Comparison of ENCODE assay signal across 9 cellular contexts in the genomic region with DNA sequence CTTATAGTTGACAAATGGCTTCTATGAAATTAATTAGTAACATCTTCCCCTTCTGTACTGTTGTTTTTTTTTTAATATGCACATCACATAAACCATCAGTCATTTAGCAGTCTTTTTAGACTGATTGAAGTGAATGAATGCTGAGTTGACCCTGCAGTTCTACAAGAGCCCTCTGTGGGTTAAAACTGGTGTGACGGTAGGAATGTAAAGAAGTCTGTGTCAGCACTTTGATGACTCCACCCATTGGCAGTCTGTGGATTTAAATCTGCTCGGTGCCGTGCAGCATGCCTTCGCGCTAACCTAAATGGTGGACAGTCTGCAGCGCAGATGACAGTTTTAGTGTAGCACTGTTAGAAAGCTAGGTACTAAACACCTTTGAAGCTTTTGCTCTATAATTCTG. TPM values are rescaled to one million over a fixed set of nuclear protein-coding genes. Genes with fewer than 3 reads are reported as not detected.
DNase-seq lines count a peak whose midpoint lies in the region; ATAC-seq and TF ChIP-seq lines count a peak whose summit lies in the region.
"Had no signal": no experiment of that assay in that cellular context is flagged by ENCODE, and none has a peak within 500 bp of the region (broad histone marks: within the 10 kb centered on the region; RNA-seq: fewer than 3 reads in every experiment).

No MANE protein-coding gene starts in this region.

- dilution Hi-C loops in IMR-90 (cut with HindIII; ENCODE audit: low sequenced_read_pairs, unreplicated experiment), result no loop called here

- no peak overlapping the region for H2AK5ac ChIP-seq in IMR-90 (ENCODE audit: low read depth, low read length)

- no peaks in the 10 kb centered on the region for H3K9me3 ChIP-seq in IMR-90 (ENCODE audit: control insufficient read depth, insufficient read depth, low read length)
- H3K9me3 ChIP-seq in effector memory CD4-positive, alpha-beta T cell (ENCODE audit: control insufficient read depth, low read length), result no peaks in the 10 kb centered on the region

- no peak overlapping the region for H4K8ac ChIP-seq in IMR-90 (ENCODE audit: low read depth in 2 of 2, low read length in 2 of 2)

- DNase-seq in NCI-H748 (lab: John Stamatoyannopoulos, UW; ENCODE audit: unreplicated experiment) (peak; percentile 51), NCI-H748 treated with DMSO at 0.1 percent for 48 hours (lab: John Stamatoyannopoulos, UW) (no peak), IMR-90 (peak; percentile 43), astrocyte of the spinal cord (ENCODE audit: low read depth, low spot score) (peak; percentile 41), naive B cell (peak; percentile 9), DMS153 treated with DMSO at 0.1 percent for 48 hours (lab: John Stamatoyannopoulos, UW; ENCODE audit: unreplicated experiment) (no peak), mucosa of gallbladder (ENCODE audit: low spot score) (no peak)
- no peak for DNase-seq in effector memory CD4-positive, alpha-beta T cell
- DNase-seq: DMS79 had no signal

- H3K27me3 ChIP-seq in IMR-90 (ENCODE audit: control insufficient read depth, insufficient read depth, low read length), result no peaks in the 10 kb centered on the region
- no peaks in the 10 kb centered on the region for H3K27me3 ChIP-seq in effector memory CD4-positive, alpha-beta T cell (replicated peaks; ENCODE audit: control insufficient read depth, insufficient read depth, low read length, poor library complexity, severe bottlenecking)

- no peak overlapping the region for H2BK20ac ChIP-seq in IMR-90 (ENCODE audit: low read depth, low read length)

- CTCF ChIA-PET in IMR-90 (lab: Yijun Ruan, JAX), result interaction anchor here (1.0 to 1.4 kb wide), 3 partner anchors 10 to 27 kb away, joined by 3 read pairs; no protein-coding TSS in a partner anchor

- H3K27ac Mint-ChIP-seq in naive B cell, result peak overlapping the region in 4 of 6 donors; percentile 10 to 90 (median 45)

- H3K4me3 Mint-ChIP-seq in naive B cell, result peak overlapping the region in 2 of 8 donors; percentile 51 to 76

- H3K27me3 Mint-ChIP-seq in naive B cell, result no peaks in the 10 kb centered on the region

- H3K23ac ChIP-seq in IMR-90 (ENCODE audit: low read depth, low read length), result no peak overlapping the region

- no peak overlapping the region for H3K18ac ChIP-seq in IMR-90 (ENCODE audit: low read depth, low read length)

- BruUV-seq in IMR-90 (replicated peaks; lab: Mats Ljungman, UMichigan), result no TSS peak

- H2AFZ ChIP-seq in IMR-90 (replicated peaks; ENCODE audit: low read length, poor library complexity), result no peak overlapping the region

- no peak overlapping the region for H3K56ac ChIP-seq in IMR-90 (ENCODE audit: extremely low read depth, insufficient read depth, low read length)

- peaks cover 36 to 53% (median 39%) of the 10 kb centered on the region in 3 donors for H3K4me1 Mint-ChIP-seq in naive B cell

- H3K14ac ChIP-seq in IMR-90 (replicated peaks; ENCODE audit: low read depth, low read length), result no peak overlapping the region

- in situ Hi-C loops in IMR-90 (cut with MboI; ENCODE audit: low sequenced_read_pairs), result no loop called here
- in situ Hi-C loops in astrocyte of the spinal cord (cut with HindIII; ENCODE audit: low sequenced_read_pairs), result no loop called here

- no peak overlapping the region for H4K91ac ChIP-seq in IMR-90 (ENCODE audit: insufficient read depth, low read depth, low read length)

- H3K79me1 ChIP-seq in IMR-90 (ENCODE audit: low read depth in 1 of 2, low read length in 2 of 2), result peaks cover 17 to 70% of the 10 kb centered on the region in 2 experiments; a peak in 3 of 4 replicates

- H3K4ac ChIP-seq in IMR-90 (ENCODE audit: low read depth, low read length), result no peak overlapping the region

- H3K36me3 ChIP-seq in IMR-90 (ENCODE audit: control insufficient read depth, insufficient read depth, low read length), result peaks cover 6% of the 10 kb centered on the region; the same call in 1 of the 2 replicates
- H3K36me3 ChIP-seq in effector memory CD4-positive, alpha-beta T cell (ENCODE audit: control insufficient read depth, insufficient read depth, low read length), result peaks cover 6% of the 10 kb centered on the region

- no peak overlapping the region for H3K4me3 ChIP-seq in IMR-90 (ENCODE audit: insufficient read depth, low read depth, low read length)
- H3K4me3 ChIP-seq in astrocyte of the spinal cord (ENCODE audit: low read depth, low read length), result no peak overlapping the region
- H3K4me3 ChIP-seq in effector memory CD4-positive, alpha-beta T cell (ENCODE audit: insufficient read depth, low read depth, low read length, poor library complexity, severe bottlenecking), result no peak overlapping the region

- H2AK9ac ChIP-seq in IMR-90 (replicated peaks; ENCODE audit: low read depth, low read length, poor library complexity), result no peak overlapping the region

- peaks cover 0 to 4% of the 10 kb centered on the region in 2 donors for H3K36me3 Mint-ChIP-seq in naive B cell

- 20% methylated on average over 1 of the region's 6 CpGs; no CpG with 5 or more reads in 1 of the 2 experiments for WGBS in IMR-90 (ENCODE audit: extremely low coverage in 2 of 2, insufficient read length in 1 of 2), 2 experiments

- H3K9ac ChIP-seq in IMR-90 (ENCODE audit: low read depth, low read length), result no peak overlapping the region

- H2BK120ac ChIP-seq in IMR-90 (ENCODE audit: low read depth, low read length), result no peak overlapping the region

- peaks cover 6% of the 10 kb centered on the region; the same call in 1 of the 2 replicates for H3K9me1 ChIP-seq in IMR-90 (ENCODE audit: insufficient read depth, low read length)

- no peak overlapping the region for H2BK5ac ChIP-seq in IMR-90 (ENCODE audit: low read depth, low read length, poor library complexity, severe bottlenecking)

- H3K27ac ChIP-seq in IMR-90 (ENCODE audit: insufficient read depth, low read length), result no peak overlapping the region
- H3K27ac ChIP-seq in effector memory CD4-positive, alpha-beta T cell (ENCODE audit: insufficient read depth, low read length, poor library complexity, severe bottlenecking), result no peak overlapping the region

- peaks cover 2% of the 10 kb centered on the region; the same call in 1 of the 2 replicates for H3K4me1 ChIP-seq in IMR-90 (ENCODE audit: control insufficient read depth, insufficient read depth, low read length)
- peaks cover 20% of the 10 kb centered on the region for H3K4me1 ChIP-seq in effector memory CD4-positive, alpha-beta T cell (ENCODE audit: control insufficient read depth, insufficient read depth, low read length, poor library complexity, severe bottlenecking)

- no peak for TF ChIP-seq POLR2A in IMR-90 (IDR thresholded peaks at IDR 0.05; ENCODE audit: low read depth, low read length)

- no peak overlapping the region for H2BK15ac ChIP-seq in IMR-90 (ENCODE audit: low read depth, low read length)

- TF ChIP-seq RAD21 in IMR-90 (IDR thresholded peaks at IDR 0.05; ENCODE audit: low read length), result no peak

- intact Hi-C loops in IMR-90 (cut with micrococcal nuclease), result loop anchor here (10.0 kb wide), 1 partner anchor 91 kb away; no protein-coding TSS in a partner anchor

- ATAC-seq in IMR-90 (ENCODE audit: low read depth) (no peak), naive B cell (ENCODE audit: low read depth in 2 of 2) (no peak)

- H4K20me1 ChIP-seq in IMR-90 (ENCODE audit: insufficient read depth, low read length), result peaks cover 72% of the 10 kb centered on the region

- H3K9me3 Mint-ChIP-seq in naive B cell, result no peaks in the 10 kb centered on the region

- no peak for TF ChIP-seq CTCF in IMR-90 (conservative IDR thresholded peaks at IDR 0.05; ENCODE audit: low read depth, low read length)
- TF ChIP-seq CTCF in astrocyte of the spinal cord (IDR thresholded peaks at IDR 0.05; ENCODE audit: low read depth, low read length), result no peak

- POLR2A ChIA-PET in IMR-90 (lab: Charles Lee; ENCODE audit: unreplicated experiment), result no interaction called here

- no peak overlapping the region for H4K5ac ChIP-seq in IMR-90 (ENCODE audit: low read depth, low read length)

- peak overlapping the region; percentile 18; the same call in 1 of the 2 replicates for H3K4me2 ChIP-seq in IMR-90 (ENCODE audit: low read depth, low read length)

TF ChIP-seq in IMR-90, 13 proteins besides CTCF, POLR2A, EP300 and RAD21 (continues in another document):
- TF ChIP-seq CEBPB (IDR thresholded peaks at IDR 0.05; ENCODE audit: low read depth, low read length) (no peak), RFX5 (IDR thresholded peaks at IDR 0.05; ENCODE audit: low read depth, low read length) (no peak), FOS (IDR thresholded peaks at IDR 0.05; ENCODE audit: low read depth, low read length) (no peak), BHLHE40 (IDR thresholded peaks at IDR 0.05; ENCODE audit: low read depth, low read length) (no peak), MAFK (IDR thresholded peaks at IDR 0.05; ENCODE audit: low read depth, low read length) (peak; percentile 94), CHD1 (IDR thresholded peaks at IDR 0.05; ENCODE audit: low read depth, low read length) (no peak)
- TF ChIP-seq, protein P1, sequence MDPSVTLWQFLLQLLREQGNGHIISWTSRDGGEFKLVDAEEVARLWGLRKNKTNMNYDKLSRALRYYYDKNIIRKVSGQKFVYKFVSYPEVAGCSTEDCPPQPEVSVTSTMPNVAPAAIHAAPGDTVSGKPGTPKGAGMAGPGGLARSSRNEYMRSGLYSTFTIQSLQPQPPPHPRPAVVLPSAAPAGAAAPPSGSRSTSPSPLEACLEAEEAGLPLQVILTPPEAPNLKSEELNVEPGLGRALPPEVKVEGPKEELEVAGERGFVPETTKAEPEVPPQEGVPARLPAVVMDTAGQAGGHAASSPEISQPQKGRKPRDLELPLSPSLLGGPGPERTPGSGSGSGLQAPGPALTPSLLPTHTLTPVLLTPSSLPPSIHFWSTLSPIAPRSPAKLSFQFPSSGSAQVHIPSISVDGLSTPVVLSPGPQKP (IDR thresholded peaks at IDR 0.05; ENCODE audit: borderline replicate concordance, low read depth, low read length), result no peak

RNA-seq across cellular contexts. Expression of a gene that starts 3.1 kb away (rescaled TPM):
- total RNA-seq in IMR-90 (2012; rRNA removed) (16.5 and 18.1 TPM in 2 replicates), mucosa of gallbladder (16.3 TPM)
- polyA plus RNA-seq in IMR-90 (2012; rRNA removed) (3.8 and 4.7 TPM in 2 replicates), naive B cell (ENCODE audit: low read depth in 6 of 6) (1 to 10 TPM; 3.3 to 4.6 (median 3.9) TPM)
- polyA plus RNA-seq in IMR-90 (2012; cell fraction: cytosol; rRNA removed), result 1.5 and 1.7 TPM in 2 replicates
- 0.98 and 3.3 TPM in 2 replicates for polyA plus RNA-seq in IMR-90 (2012; cell fraction: nucleus; rRNA removed; ENCODE audit: low replicate concordance)

RNA-seq across cellular contexts. Expression of a gene that starts 3.6 kb away (rescaled TPM):
- 12.5 and 14.0 TPM in 2 replicates for total RNA-seq in IMR-90 (2012; rRNA removed)
- polyA plus RNA-seq in IMR-90 (2012; rRNA removed), result 9.5 and 10.7 TPM in 2 replicates
- 3.5 and 5.1 TPM in 2 replicates for polyA plus RNA-seq in IMR-90 (2012; cell fraction: cytosol; rRNA removed)
- 9.5 and 21.4 TPM in 2 replicates for polyA plus RNA-seq in IMR-90 (2012; cell fraction: nucleus; rRNA removed; ENCODE audit: low replicate concordance)
- polyA plus RNA-seq in naive B cell (ENCODE audit: low read depth in 6 of 6), result 1 to 10 TPM; 3.8 to 9.1 (median 7.3) TPM
- total RNA-seq in mucosa of gallbladder, result 11.3 TPM

Comparison
In these comparisons a context has a peak if more than half of its experiments do, and no peak if none do; other contexts are left out.
1. DNase-seq: peak in NCI-H748 (single experiment), IMR-90 (single experiment), astrocyte of the spinal cord (single experiment) and naive B cell (single experiment); none in NCI-H748 treated with DMSO at 0.1 percent for 48 hours (single experiment), DMS153 treated with DMSO at 0.1 percent for 48 hours (single experiment), mucosa of gallbladder (single experiment) and effector memory CD4-positive, alpha-beta T cell (0 of 3).